ENCODE assay signal across 16 cellular contexts in genomic region chr3:71890356-71890931, GRCh38.
DNase-seq lines count a peak whose midpoint lies in the region; ATAC-seq and TF ChIP-seq lines count a peak whose summit lies in the region.
"Had no signal": no experiment of that assay in that cellular context is flagged by ENCODE, and none has a peak within 500 bp of the region (broad histone marks: within the 10 kb centered on the region; RNA-seq: fewer than 3 reads in every experiment).

No MANE protein-coding gene starts in this region.

- H3K4me3 ChIP-seq in left lung: no peak overlapping the region
- H3K4me3 ChIP-seq: BLaER1, GM12878 had no signal

- no peaks in the 10 kb centered on the region for H3K36me3 Mint-ChIP-seq in natural killer cell treated with Interleukin-12 subunit alpha and Interleukin-12 subunit beta and Interleukin-15 and Interleukin-18, amount 100 ng/mL, for 72 hours
- H3K36me3 Mint-ChIP-seq: CD8-positive, alpha-beta memory T cell had no signal

- no peak overlapping the region for H3K27ac Mint-ChIP-seq in natural killer cell treated with Interleukin-12 subunit alpha and Interleukin-12 subunit beta and Interleukin-15 and Interleukin-18, amount 100 ng/mL, for 72 hours
- H3K27ac Mint-ChIP-seq: CD8-positive, alpha-beta memory T cell had no signal

- TF ChIP-seq CTCF in foreskin keratinocyte (conservative IDR thresholded peaks at IDR 0.05) (no peak), left lung (IDR thresholded peaks at IDR 0.05) (no peak)

- ATAC-seq in Right ventricle myocardium superior (ENCODE audit: poor library complexity) (peak; percentile 79), foreskin keratinocyte (peak; percentile 8), left ventricle myocardium superior (peak; percentile 88), left lung (no peak)
- no peak for ATAC-seq in natural killer cell treated with Interleukin-12 subunit alpha and Interleukin-12 subunit beta and Interleukin-15 and Interleukin-18, amount 100 ng/mL, for 72 hours
- ATAC-seq: GM12878, HCT116 had no signal

- intact Hi-C loops in Right ventricle myocardium superior (cut with DNase I): no loop called here
- intact Hi-C loops in cardiac septum (cut with DNase I): no loop called here
- intact Hi-C loops in left ventricle myocardium superior (cut with micrococcal nuclease): no loop called here
- intact Hi-C loops in left lung (cut with DNase I): no loop called here

- no peak overlapping the region for H3K27ac ChIP-seq in foreskin keratinocyte
- no peak overlapping the region for H3K27ac ChIP-seq in left lung
- H3K27ac ChIP-seq: BLaER1, HL-60 had no signal

- H3K36me3 ChIP-seq in left lung: no peaks in the 10 kb centered on the region
- H3K36me3 ChIP-seq: BLaER1 had no signal

- H3K4me3 Mint-ChIP-seq in natural killer cell treated with Interleukin-12 subunit alpha and Interleukin-12 subunit beta and Interleukin-15 and Interleukin-18, amount 100 ng/mL, for 72 hours: no peak overlapping the region
- H3K4me3 Mint-ChIP-seq: CD8-positive, alpha-beta memory T cell had no signal

- H3K27me3 ChIP-seq in foreskin keratinocyte (peaks cover 11% of the 10 kb centered on the region), left lung (peaks cover 0 to 26% of the 10 kb centered on the region in 2 donors)
- H3K27me3 ChIP-seq: BLaER1 had no signal

- H3K4me1 ChIP-seq in foreskin keratinocyte (no peaks in the 10 kb centered on the region), left lung (peaks cover 0 to 8% of the 10 kb centered on the region in 2 donors)

- H3K9me3 Mint-ChIP-seq in natural killer cell treated with Interleukin-12 subunit alpha and Interleukin-12 subunit beta and Interleukin-15 and Interleukin-18, amount 100 ng/mL, for 72 hours: no peaks in the 10 kb centered on the region
- H3K9me3 Mint-ChIP-seq: CD8-positive, alpha-beta memory T cell had no signal

- peaks cover 15 to 23% of the 10 kb centered on the region in 2 donors for H3K27me3 Mint-ChIP-seq in natural killer cell treated with Interleukin-12 subunit alpha and Interleukin-12 subunit beta and Interleukin-15 and Interleukin-18, amount 100 ng/mL, for 72 hours

- DNase-seq in Right ventricle myocardium superior (no peak), cardiac septum (ENCODE audit: low spot score) (no peak), foreskin keratinocyte (no peak), left ventricle myocardium superior (no peak), left lung (no peak), T1000 (lab: John Stamatoyannopoulos, UW) (no peak)
- DNase-seq in natural killer cell treated with Interleukin-12 subunit alpha and Interleukin-12 subunit beta and Interleukin-15 and Interleukin-18, amount 100 ng/mL, for 72 hours (ENCODE audit: low spot score): no peak
- DNase-seq: 8988T; AML-193; Calu3; CD8-positive, alpha-beta memory T cell; DMS79 had no signal

- no peaks in the 10 kb centered on the region for H3K4me1 Mint-ChIP-seq in natural killer cell treated with Interleukin-12 subunit alpha and Interleukin-12 subunit beta and Interleukin-15 and Interleukin-18, amount 100 ng/mL, for 72 hours (ENCODE audit: low read depth in 2 of 2)
- H3K4me1 Mint-ChIP-seq: CD8-positive, alpha-beta memory T cell had no signal

- peaks cover 0 to under 1% of the 10 kb centered on the region in 2 donors for H3K9me3 ChIP-seq in left lung
- H3K9me3 ChIP-seq: BLaER1 had no signal

Comparison
In these comparisons a context has a peak if more than half of its experiments do, and no peak if none do; other contexts are left out.
1. ATAC-seq: peak in Right ventricle myocardium superior (single experiment), foreskin keratinocyte (single experiment) and left ventricle myocardium superior (single experiment); none in left lung (single experiment) and natural killer cell treated with Interleukin-12 subunit alpha and Interleukin-12 subunit beta and Interleukin-15 and Interleukin-18, amount 100 ng/mL, for 72 hours (0 of 2).